ENCODE assay signal across 2 cellular contexts in the genomic region with DNA sequence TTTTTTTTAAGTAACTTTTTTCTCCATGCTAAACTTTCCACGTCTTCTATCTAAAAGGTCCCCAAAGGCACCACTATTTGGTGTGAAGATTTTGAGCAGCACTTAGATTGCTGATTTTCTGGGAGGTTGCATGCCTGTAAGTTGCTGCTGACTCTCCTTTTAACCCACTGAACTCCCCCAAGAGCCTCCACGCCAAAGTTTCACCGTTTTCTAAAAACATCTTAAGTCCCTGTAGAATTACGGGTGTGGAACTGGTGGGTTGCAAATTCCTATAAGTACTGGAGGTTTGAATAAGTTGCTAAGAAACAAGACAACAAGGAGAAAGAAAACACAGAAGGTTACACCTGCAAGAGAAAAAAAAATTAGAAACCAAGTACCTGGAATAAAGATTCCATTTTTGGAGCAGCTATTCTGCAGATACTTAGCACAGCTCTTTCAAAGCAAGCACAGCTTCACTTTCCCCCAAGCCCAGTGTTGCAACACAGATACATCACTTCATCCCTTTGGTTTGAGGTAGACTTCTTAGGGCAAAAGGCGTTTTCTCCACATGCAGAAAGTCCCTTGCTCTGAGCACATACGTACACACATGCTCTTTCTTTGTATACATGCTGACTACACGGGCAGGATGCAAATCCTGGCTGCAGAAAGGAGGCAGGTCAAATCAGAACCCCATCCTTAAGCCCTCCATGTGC.
TF ChIP-seq lines count a peak whose summit lies in the region.

No MANE protein-coding gene starts in this region.

TF ChIP-seq in IMR-90, 13 proteins besides CTCF, POLR2A, EP300 and RAD21:
- TF ChIP-seq FOS (IDR thresholded peaks at IDR 0.05; ENCODE audit: low read depth, low read length) (no peak), RFX5 (IDR thresholded peaks at IDR 0.05; ENCODE audit: low read depth, low read length) (no peak), CHD1 (IDR thresholded peaks at IDR 0.05; ENCODE audit: low read depth, low read length) (no peak), MXI1 (IDR thresholded peaks at IDR 0.05; ENCODE audit: borderline replicate concordance, low read depth, low read length) (no peak), RCOR1 (IDR thresholded peaks at IDR 0.05; ENCODE audit: insufficient replicate concordance, low read length) (no peak), SMC3 (IDR thresholded peaks at IDR 0.05; ENCODE audit: low read depth, low read length) (no peak), NFE2L2 (IDR thresholded peaks at IDR 0.05; ENCODE audit: low read depth, low read length) (no peak), MAFK (IDR thresholded peaks at IDR 0.05; ENCODE audit: low read depth, low read length) (no peak), MAZ (IDR thresholded peaks at IDR 0.05; ENCODE audit: borderline replicate concordance, low read depth, low read length) (no peak), BHLHE40 (IDR thresholded peaks at IDR 0.05; ENCODE audit: low read depth, low read length) (no peak), CEBPB (IDR thresholded peaks at IDR 0.05; ENCODE audit: low read depth, low read length) (no peak)
- TF ChIP-seq, protein P1, sequence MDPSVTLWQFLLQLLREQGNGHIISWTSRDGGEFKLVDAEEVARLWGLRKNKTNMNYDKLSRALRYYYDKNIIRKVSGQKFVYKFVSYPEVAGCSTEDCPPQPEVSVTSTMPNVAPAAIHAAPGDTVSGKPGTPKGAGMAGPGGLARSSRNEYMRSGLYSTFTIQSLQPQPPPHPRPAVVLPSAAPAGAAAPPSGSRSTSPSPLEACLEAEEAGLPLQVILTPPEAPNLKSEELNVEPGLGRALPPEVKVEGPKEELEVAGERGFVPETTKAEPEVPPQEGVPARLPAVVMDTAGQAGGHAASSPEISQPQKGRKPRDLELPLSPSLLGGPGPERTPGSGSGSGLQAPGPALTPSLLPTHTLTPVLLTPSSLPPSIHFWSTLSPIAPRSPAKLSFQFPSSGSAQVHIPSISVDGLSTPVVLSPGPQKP (IDR thresholded peaks at IDR 0.05; ENCODE audit: borderline replicate concordance, low read depth, low read length), result no peak
- TF ChIP-seq, protein P2, sequence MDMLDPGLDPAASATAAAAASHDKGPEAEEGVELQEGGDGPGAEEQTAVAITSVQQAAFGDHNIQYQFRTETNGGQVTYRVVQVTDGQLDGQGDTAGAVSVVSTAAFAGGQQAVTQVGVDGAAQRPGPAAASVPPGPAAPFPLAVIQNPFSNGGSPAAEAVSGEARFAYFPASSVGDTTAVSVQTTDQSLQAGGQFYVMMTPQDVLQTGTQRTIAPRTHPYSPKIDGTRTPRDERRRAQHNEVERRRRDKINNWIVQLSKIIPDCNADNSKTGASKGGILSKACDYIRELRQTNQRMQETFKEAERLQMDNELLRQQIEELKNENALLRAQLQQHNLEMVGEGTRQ (IDR thresholded peaks at IDR 0.05; ENCODE audit: low read depth, low read length), result no peak
TF ChIP-seq in IMR-90: peak in this region for 0.

TF ChIP-seq in SK-N-SH treated with all-trans-retinoic acid at 6 μM for 48 hours, 23 proteins besides CTCF, POLR2A, EP300 and RAD21:
- TF ChIP-seq TCF4 (CRISPR knock-in tag; IDR thresholded peaks at IDR 0.05; ENCODE audit: borderline replicate concordance), result no peak
- TF ChIP-seq, protein P3, sequence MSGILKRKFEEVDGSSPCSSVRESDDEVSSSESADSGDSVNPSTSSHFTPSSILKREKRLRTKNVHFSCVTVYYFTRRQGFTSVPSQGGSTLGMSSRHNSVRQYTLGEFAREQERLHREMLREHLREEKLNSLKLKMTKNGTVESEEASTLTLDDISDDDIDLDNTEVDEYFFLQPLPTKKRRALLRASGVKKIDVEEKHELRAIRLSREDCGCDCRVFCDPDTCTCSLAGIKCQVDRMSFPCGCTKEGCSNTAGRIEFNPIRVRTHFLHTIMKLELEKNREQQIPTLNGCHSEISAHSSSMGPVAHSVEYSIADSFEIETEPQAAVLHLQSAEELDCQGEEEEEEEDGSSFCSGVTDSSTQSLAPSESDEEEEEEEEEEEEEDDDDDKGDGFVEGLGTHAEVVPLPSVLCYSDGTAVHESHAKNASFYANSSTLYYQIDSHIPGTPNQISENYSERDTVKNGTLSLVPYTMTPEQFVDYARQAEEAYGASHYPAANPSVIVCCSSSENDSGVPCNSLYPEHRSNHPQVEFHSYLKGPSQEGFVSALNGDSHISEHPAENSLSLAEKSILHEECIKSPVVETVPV (CRISPR knock-in tag; IDR thresholded peaks at IDR 0.05), result no peak
